In genomic region chr10:22727663-22728062, GRCh38 we compare ENCODE assay signal across 2 cellular contexts.
TF ChIP-seq lines count a peak whose summit lies in the region.

No MANE protein-coding gene starts in this region.

TF ChIP-seq in GM23338, 12 proteins besides CTCF, POLR2A, EP300 and RAD21 (continued from another document):
- TF ChIP-seq ZNF462 (CRISPR knock-in tag; IDR thresholded peaks at IDR 0.05) (no peak), STAT1 (IDR thresholded peaks at IDR 0.05; ENCODE audit: unreplicated experiment) (no peak), ZNF331 (CRISPR knock-in tag; IDR thresholded peaks at IDR 0.05; ENCODE audit: low read depth) (no peak), REST (IDR thresholded peaks at IDR 0.05; ENCODE audit: unreplicated experiment) (no peak), NANOG (IDR thresholded peaks at IDR 0.05; ENCODE audit: borderline replicate concordance) (no peak), CREB1 (CRISPR knock-in tag; IDR thresholded peaks at IDR 0.05; ENCODE audit: low read depth) (no peak), POLR2AphosphoS5 (IDR thresholded peaks at IDR 0.05; ENCODE audit: low read depth) (no peak), ZNF114 (CRISPR knock-in tag; IDR thresholded peaks at IDR 0.05) (no peak), EZH2 (IDR thresholded peaks at IDR 0.05; ENCODE audit: low read depth, unreplicated experiment) (no peak), EZH2phosphoT487 (IDR thresholded peaks at IDR 0.05; ENCODE audit: unreplicated experiment) (no peak)
- TF ChIP-seq, protein P1, sequence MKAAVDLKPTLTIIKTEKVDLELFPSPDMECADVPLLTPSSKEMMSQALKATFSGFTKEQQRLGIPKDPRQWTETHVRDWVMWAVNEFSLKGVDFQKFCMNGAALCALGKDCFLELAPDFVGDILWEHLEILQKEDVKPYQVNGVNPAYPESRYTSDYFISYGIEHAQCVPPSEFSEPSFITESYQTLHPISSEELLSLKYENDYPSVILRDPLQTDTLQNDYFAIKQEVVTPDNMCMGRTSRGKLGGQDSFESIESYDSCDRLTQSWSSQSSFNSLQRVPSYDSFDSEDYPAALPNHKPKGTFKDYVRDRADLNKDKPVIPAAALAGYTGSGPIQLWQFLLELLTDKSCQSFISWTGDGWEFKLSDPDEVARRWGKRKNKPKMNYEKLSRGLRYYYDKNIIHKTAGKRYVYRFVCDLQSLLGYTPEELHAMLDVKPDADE (IDR thresholded peaks at IDR 0.05): no peak
TF ChIP-seq in GM23338: peak in this region for 0.

TF ChIP-seq in WTC11, 78 proteins besides CTCF, POLR2A, EP300 and RAD21 (continued from another document):
- TF ChIP-seq, protein P2, sequence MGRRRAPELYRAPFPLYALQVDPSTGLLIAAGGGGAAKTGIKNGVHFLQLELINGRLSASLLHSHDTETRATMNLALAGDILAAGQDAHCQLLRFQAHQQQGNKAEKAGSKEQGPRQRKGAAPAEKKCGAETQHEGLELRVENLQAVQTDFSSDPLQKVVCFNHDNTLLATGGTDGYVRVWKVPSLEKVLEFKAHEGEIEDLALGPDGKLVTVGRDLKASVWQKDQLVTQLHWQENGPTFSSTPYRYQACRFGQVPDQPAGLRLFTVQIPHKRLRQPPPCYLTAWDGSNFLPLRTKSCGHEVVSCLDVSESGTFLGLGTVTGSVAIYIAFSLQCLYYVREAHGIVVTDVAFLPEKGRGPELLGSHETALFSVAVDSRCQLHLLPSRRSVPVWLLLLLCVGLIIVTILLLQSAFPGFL (CRISPR knock-in tag; IDR thresholded peaks at IDR 0.05; ENCODE audit: borderline replicate concordance): no peak
- TF ChIP-seq ETV6 (CRISPR knock-in tag; IDR thresholded peaks at IDR 0.05) (no peak), ZBTB43 (CRISPR knock-in tag; IDR thresholded peaks at IDR 0.05) (no peak), MLX (CRISPR knock-in tag; IDR thresholded peaks at IDR 0.05) (no peak), KAT7 (CRISPR knock-in tag; IDR thresholded peaks at IDR 0.05; ENCODE audit: borderline replicate concordance) (no peak)
